9 cellular contexts compared by ENCODE assay signal in genomic region chr3:52705688-52706686, GRCh38. TPM values are rescaled to one million over a fixed set of nuclear protein-coding genes. Genes with fewer than 3 reads are reported as not detected.
DNase-seq lines count a peak whose midpoint lies in the region; ATAC-seq, FAIRE-seq and TF ChIP-seq lines count a peak whose summit lies in the region.
"Had no signal": no experiment of that assay in that cellular context is flagged by ENCODE, and none has a peak within 500 bp of the region (broad histone marks: within the 10 kb centered on the region; RNA-seq: fewer than 3 reads in every experiment).

TSS of gene GLT8D1 (minus strand) at chr3:52705791. CDS start at chr3:52700460, 5,331 bp downstream.
TSS of gene SPCS1 (plus strand) at chr3:52706106. CDS start at chr3:52706247, 141 bp downstream.

- DNase-seq in GM19239 (ENCODE audit: insufficient read length, low spot score) = peak; percentile 82
- DNase-seq in NCI-H748 treated with DMSO at 0.1 percent for 48 hours (lab: John Stamatoyannopoulos, UW) = peak; percentile 17
- peak; percentile 86 for DNase-seq in activated CD4-positive, alpha-beta memory T cell treated with anti-CD3 and anti-CD28 coated beads, Interleukin-2, amount 10 ng/mL, durations not matched to agents 7 days and 5 days
- peak; percentile 90 for DNase-seq in ecto neural progenitor cell (ENCODE audit: low spot score)
- peak; percentile 83 for DNase-seq in lung (ENCODE audit: low spot score)
- DNase-seq in stimulated activated CD4-positive, alpha-beta T cell treated with anti-CD3 and anti-CD28 coated beads, TNF-alpha, amount 100 ng/mL, for 4 hours (ENCODE audit: low read depth in 3 of 3) = peak; percentile 66 to 78 (median 73)

- no peaks in the 10 kb centered on the region for H3K27me3 ChIP-seq in BLaER1
- H3K27me3 ChIP-seq in lung (ENCODE audit: control insufficient read depth, insufficient read depth) = no peaks in the 10 kb centered on the region

- H3K27ac Mint-ChIP-seq in activated CD4-positive, alpha-beta memory T cell treated with anti-CD3 and anti-CD28 coated beads, Interleukin-2, amount 10 ng/mL, durations not matched to agents 7 days and 5 days = peak within 1 kb of the TSS; percentile 86

- peaks cover 39% of the 10 kb centered on the region for H3K4me1 Mint-ChIP-seq in activated CD4-positive, alpha-beta memory T cell treated with anti-CD3 and anti-CD28 coated beads, Interleukin-2, amount 10 ng/mL, durations not matched to agents 7 days and 5 days

- ATAC-seq in HG03457 (IDR thresholded peaks at IDR 0.05; ENCODE audit: unreplicated experiment) (peak; percentile 69), lung (ENCODE audit: insufficient read depth, low FRiP score) (peak; percentile 94)

- H4K20me1 ChIP-seq in BLaER1 = peaks cover 10% of the 10 kb centered on the region; the same call in 1 of the 2 replicates

- peak within 1 kb of the TSS; percentile 87 for H3K27ac ChIP-seq in BLaER1
- H3K27ac ChIP-seq in lung (ENCODE audit: low read depth in 1 of 2, low read length in 1 of 2) = peak within 1 kb of the TSS; percentile 81 to 98

- CTCF ChIA-PET in activated CD4-positive, alpha-beta memory T cell treated with anti-CD3 and anti-CD28 coated beads, Interleukin-2, amount 10 ng/mL, durations not matched to agents 7 days and 5 days (lab: Charles Lee) = interaction anchor here (0.7 to 1.4 kb wide), 4 partner anchors 19 to 229 kb away, joined by 3 to 4 read pairs (median 4); no protein-coding TSS in a partner anchor

- H3K4me3 Mint-ChIP-seq in activated CD4-positive, alpha-beta memory T cell treated with anti-CD3 and anti-CD28 coated beads, Interleukin-2, amount 10 ng/mL, durations not matched to agents 7 days and 5 days = peak within 1 kb of the TSS; percentile 95

- H3K9ac ChIP-seq in BLaER1 = peak within 1 kb of the TSS; percentile 91

- H3K9me3 ChIP-seq in BLaER1 (no peaks in the 10 kb centered on the region), lung (ENCODE audit: control insufficient read depth in 2 of 2, insufficient read depth in 1 of 2, low read length in 1 of 2) (no peaks in the 10 kb centered on the region)

- TF ChIP-seq CTCF in lung (IDR thresholded peaks at IDR 0.05; ENCODE audit: control extremely low read depth, extremely low read depth) = no peak

- H3K36me3 ChIP-seq in BLaER1 (peaks cover 22% of the 10 kb centered on the region), lung (ENCODE audit: control insufficient read depth in 2 of 2, insufficient read depth in 2 of 2, low read length in 2 of 2) (peaks cover 2 to 4% of the 10 kb centered on the region in 2 donors)

- 0% methylated on average over 87 to 94 of the region's 94 CpGs for WGBS in lung, 2 donors

- peak within 1 kb of the TSS; percentile 97 for H3K4me2 ChIP-seq in BLaER1

- no peak for FAIRE-seq in GM19239 (lab: Jason Lieb, UNC)
- FAIRE-seq: islet of Langerhans had no signal

- H3K27me3 Mint-ChIP-seq in activated CD4-positive, alpha-beta memory T cell treated with anti-CD3 and anti-CD28 coated beads, Interleukin-2, amount 10 ng/mL, durations not matched to agents 7 days and 5 days = no peaks in the 10 kb centered on the region

- peaks cover 48% of the 10 kb centered on the region for H3K4me1 ChIP-seq in BLaER1
- H3K4me1 ChIP-seq in lung (ENCODE audit: control insufficient read depth in 2 of 2, insufficient read depth in 2 of 2, low read length in 2 of 2) = peaks cover 2 to 16% of the 10 kb centered on the region in 2 donors

- H3K9me3 Mint-ChIP-seq in activated CD4-positive, alpha-beta memory T cell treated with anti-CD3 and anti-CD28 coated beads, Interleukin-2, amount 10 ng/mL, durations not matched to agents 7 days and 5 days = no peaks in the 10 kb centered on the region

- H3K4me3 ChIP-seq in BLaER1 (peak within 1 kb of the TSS; percentile 77), lung (peak within 1 kb of the TSS; percentile 99)

- POLR2A ChIA-PET in activated CD4-positive, alpha-beta memory T cell treated with anti-CD3 and anti-CD28 coated beads, Interleukin-2, amount 10 ng/mL, durations not matched to agents 7 days and 5 days (lab: Charles Lee) = interaction anchor here (0.7 to 6.5 kb wide), 12 partner anchors 9 to 1060 kb away, joined by 3 to 78 read pairs (median 5); partner anchors contain the start of genes GNL3, PBRM1 and SFMBT1

- H3K36me3 Mint-ChIP-seq in activated CD4-positive, alpha-beta memory T cell treated with anti-CD3 and anti-CD28 coated beads, Interleukin-2, amount 10 ng/mL, durations not matched to agents 7 days and 5 days (ENCODE audit: low read depth) = peaks cover 26% of the 10 kb centered on the region

RNA-seq across cellular contexts. Expression of gene GLT8D1, which starts in this region (rescaled TPM):
- total RNA-seq in activated CD4-positive, alpha-beta memory T cell treated with anti-CD3 and anti-CD28 coated beads, Interleukin-2, amount 10 ng/mL, durations not matched to agents 7 days and 5 days = 10 to 100 TPM; 43.4 to 46.7 TPM
- total RNA-seq in lung = 10 to 100 TPM; 54.1 to 85.5 TPM
- 10 to 100 TPM; 35.4 to 42.5 TPM for polyA plus RNA-seq in lung

RNA-seq across cellular contexts. Expression of gene SPCS1, which starts in this region (rescaled TPM):
- 100 to 1,000 TPM; 107 to 108 TPM for total RNA-seq in activated CD4-positive, alpha-beta memory T cell treated with anti-CD3 and anti-CD28 coated beads, Interleukin-2, amount 10 ng/mL, durations not matched to agents 7 days and 5 days
- total RNA-seq in lung = 10 to 100 TPM; 63.3 to 94.1 TPM
- 100 to 1,000 TPM in 1 of 2 donors, 10 to 100 TPM in 1; 97.4 to 139 TPM for polyA plus RNA-seq in lung

Comparison
In these comparisons a context has a peak if more than half of its experiments do, and no peak if none do; other contexts are left out.
1. Peak in every context shown above with its lines: DNase-seq, ATAC-seq, H3K4me3 ChIP-seq and H3K27ac ChIP-seq.
2. DNase-seq: peak in every context shown above with its lines; median percentile 90 in ecto neural progenitor cell; 86 in activated CD4-positive, alpha-beta memory T cell treated with anti-CD3 and anti-CD28 coated beads, Interleukin-2, amount 10 ng/mL, durations not matched to agents 7 days and 5 days; 83 in lung; 82 in GM19239; 73 in stimulated activated CD4-positive, alpha-beta T cell treated with anti-CD3 and anti-CD28 coated beads, TNF-alpha, amount 100 ng/mL, for 4 hours; 17 in NCI-H748 treated with DMSO at 0.1 percent for 48 hours.